Comparison of ENCODE assay signal across 1 cellular context in the genomic region with DNA sequence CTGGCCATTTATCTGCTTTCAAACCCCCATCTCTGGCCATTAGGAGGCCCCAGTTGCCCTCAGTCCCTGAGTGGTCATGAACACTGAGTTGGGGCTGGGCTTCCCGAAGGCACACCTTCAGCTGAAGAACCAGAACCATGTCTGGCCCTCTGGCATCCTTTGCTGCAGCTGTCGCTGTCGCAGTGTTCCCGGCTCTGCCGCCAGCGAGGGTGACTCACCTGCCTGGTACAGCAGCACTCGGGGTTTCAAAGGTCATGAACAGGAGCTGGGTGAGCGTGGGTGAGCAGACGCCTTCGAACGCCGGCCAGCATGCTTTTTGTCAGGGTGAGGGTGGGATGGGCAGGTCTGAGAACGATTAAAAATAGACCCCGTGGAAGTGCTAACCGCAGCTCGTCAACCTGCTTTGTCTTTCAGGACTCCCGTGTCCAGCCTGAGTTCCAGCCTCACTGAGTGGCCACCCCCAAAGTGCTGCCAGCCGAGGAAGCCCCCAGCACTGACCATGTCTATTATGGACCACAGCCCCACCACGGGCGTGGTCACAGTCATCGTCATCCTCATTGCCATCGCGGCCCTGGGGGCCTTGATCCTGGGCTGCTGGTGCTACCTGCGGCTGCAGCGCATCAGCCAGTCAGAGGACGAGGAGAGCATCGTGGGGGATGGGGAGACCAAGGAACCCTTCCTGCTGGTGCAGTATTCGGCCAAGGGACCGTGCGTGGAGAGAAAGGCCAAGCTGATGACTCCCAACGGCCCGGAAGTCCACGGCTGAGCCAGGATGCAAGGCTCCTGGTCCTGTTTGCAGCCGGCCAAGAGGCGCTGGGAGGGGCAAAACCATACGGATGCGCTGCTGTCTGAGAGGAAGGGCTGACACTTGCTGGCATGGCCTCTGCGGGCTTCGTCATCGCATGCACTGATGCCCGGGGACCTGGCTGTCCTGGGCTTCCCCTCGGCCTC.
TF ChIP-seq lines count a peak whose summit lies in the region.

No MANE protein-coding gene starts in this region.

TF ChIP-seq in HepG2, 621 proteins besides CTCF, POLR2A, EP300 and RAD21 (continued from another document and continues in another):
- TF ChIP-seq, protein P1, sequence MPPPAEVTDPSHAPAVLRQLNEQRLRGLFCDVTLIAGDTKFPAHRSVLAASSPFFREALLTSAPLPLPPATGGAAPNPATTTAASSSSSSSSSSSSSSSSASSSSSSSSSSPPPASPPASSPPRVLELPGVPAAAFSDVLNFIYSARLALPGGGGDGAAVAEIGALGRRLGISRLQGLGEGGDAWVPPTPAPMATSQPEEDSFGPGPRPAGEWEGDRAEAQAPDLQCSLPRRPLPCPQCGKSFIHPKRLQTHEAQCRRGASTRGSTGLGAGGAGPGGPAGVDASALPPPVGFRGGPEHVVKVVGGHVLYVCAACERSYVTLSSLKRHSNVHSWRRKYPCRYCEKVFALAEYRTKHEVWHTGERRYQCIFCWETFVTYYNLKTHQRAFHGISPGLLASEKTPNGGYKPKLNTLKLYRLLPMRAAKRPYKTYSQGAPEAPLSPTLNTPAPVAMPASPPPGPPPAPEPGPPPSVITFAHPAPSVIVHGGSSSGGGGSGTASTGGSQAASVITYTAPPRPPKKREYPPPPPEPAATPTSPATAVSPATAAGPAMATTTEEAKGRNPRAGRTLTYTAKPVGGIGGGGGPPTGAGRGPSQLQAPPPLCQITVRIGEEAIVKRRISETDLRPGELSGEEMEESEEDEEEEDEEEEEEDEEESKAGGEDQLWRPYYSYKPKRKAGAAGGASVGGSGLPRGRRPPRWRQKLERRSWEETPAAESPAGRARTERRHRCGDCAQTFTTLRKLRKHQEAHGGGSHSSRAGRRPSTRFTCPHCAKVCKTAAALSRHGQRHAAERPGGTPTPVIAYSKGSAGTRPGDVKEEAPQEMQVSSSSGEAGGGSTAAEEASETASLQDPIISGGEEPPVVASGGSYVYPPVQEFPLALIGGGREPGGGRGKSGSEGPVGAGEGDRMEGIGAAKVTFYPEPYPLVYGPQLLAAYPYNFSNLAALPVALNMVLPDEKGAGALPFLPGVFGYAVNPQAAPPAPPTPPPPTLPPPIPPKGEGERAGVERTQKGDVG (CRISPR knock-in tag; IDR thresholded peaks at IDR 0.05; ENCODE audit: borderline replicate concordance) = peak; percentile 64; the same call in 1 of the 2 replicates
- TF ChIP-seq TAF15 (IDR thresholded peaks at IDR 0.05; ENCODE audit: low read depth, low read length, poor library complexity, severe bottlenecking) (no peak), EZH2 (conservative IDR thresholded peaks at IDR 0.05; ENCODE audit: low read depth, low read length) (no peak), DMTF1 (CRISPR knock-in tag; IDR thresholded peaks at IDR 0.05) (no peak), TFDP2 (CRISPR knock-in tag; IDR thresholded peaks at IDR 0.05) (peak; percentile 37), ZNF33B (CRISPR knock-in tag; IDR thresholded peaks at IDR 0.05) (no peak), HMG20B (CRISPR knock-in tag; conservative IDR thresholded peaks at IDR 0.05) (no peak), ZFY (CRISPR knock-in tag; IDR thresholded peaks at IDR 0.05) (no peak), MEIS2 (CRISPR knock-in tag; IDR thresholded peaks at IDR 0.05) (no peak; the same call in 1 of the 2 replicates), PHF8 (CRISPR knock-in tag; IDR thresholded peaks at IDR 0.05) (no peak), ELF1 (CRISPR knock-in tag; IDR thresholded peaks at IDR 0.05) (peak; percentile 43; the same call in 1 of the 2 replicates), WIZ (CRISPR knock-in tag; IDR thresholded peaks at IDR 0.05) (no peak), ZFP91 (CRISPR knock-in tag; IDR thresholded peaks at IDR 0.05; ENCODE audit: borderline replicate concordance) (peak; percentile 51; the same call in 1 of the 2 replicates), SOX13 (IDR thresholded peaks at IDR 0.05) (no peak), SOX13 (CRISPR knock-in tag; conservative IDR thresholded peaks at IDR 0.05 in 1 of 2, IDR thresholded peaks at IDR 0.05 in 1 of 2) (peak in 1 of 2 experiments; percentile 22; a peak in 1 of 4 replicates), ZNF280B (CRISPR knock-in tag; IDR thresholded peaks at IDR 0.05; ENCODE audit: borderline replicate concordance) (peak; percentile 94; the same call in 1 of the 2 replicates), AHR (CRISPR knock-in tag; IDR thresholded peaks at IDR 0.05) (0 out of 2 replicates have a peak, but pooled peaks have one; percentile 72), ZNF275 (CRISPR knock-in tag; IDR thresholded peaks at IDR 0.05; ENCODE audit: borderline replicate concordance) (no peak), ERF (CRISPR knock-in tag; IDR thresholded peaks at IDR 0.05) (peak; percentile 78), SP1 (IDR thresholded peaks at IDR 0.05) (no peak), SP1 (CRISPR knock-in tag; IDR thresholded peaks at IDR 0.05) (peak; percentile 27; the same call in 1 of the 2 replicates), ARNTL (CRISPR knock-in tag; IDR thresholded peaks at IDR 0.05) (peak; percentile 68), RBFOX2 (IDR thresholded peaks at IDR 0.05; ENCODE audit: low read depth, low read length) (no peak), NFIC (IDR thresholded peaks at IDR 0.05; ENCODE audit: low read length) (no peak), GABPB1 (CRISPR knock-in tag; IDR thresholded peaks at IDR 0.05) (peak; percentile 43), HBP1 (CRISPR knock-in tag; IDR thresholded peaks at IDR 0.05; ENCODE audit: low read depth) (0 out of 2 replicates have a peak, but pooled peaks have one; percentile 68), LCORL (IDR thresholded peaks at IDR 0.05) (no peak), LCORL (CRISPR knock-in tag; IDR thresholded peaks at IDR 0.05) (no peak; the same call in 1 of the 2 replicates)
- TF ChIP-seq, protein P2, sequence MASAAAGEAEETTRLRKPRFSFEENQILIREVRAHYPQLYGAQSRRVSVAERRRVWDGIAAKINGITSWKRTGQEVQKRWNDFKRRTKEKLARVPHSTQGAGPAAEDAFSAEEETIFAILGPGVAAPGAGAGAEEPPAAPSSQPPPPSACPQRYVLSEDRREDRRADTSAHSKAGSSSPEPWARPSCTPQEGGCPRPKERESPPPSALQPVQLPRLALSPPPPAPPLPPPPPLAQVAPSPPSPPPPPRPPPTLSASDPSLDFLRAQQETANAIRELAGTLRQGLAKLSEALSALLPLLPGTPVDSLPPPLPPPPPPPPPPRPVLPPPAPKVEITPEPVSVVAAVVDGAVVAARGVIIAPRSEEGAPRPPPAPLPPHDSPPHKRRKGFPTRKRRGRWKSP (CRISPR knock-in tag; IDR thresholded peaks at IDR 0.05) = peak; percentile 77; the same call in 1 of the 2 replicates
- TF ChIP-seq, protein P3, sequence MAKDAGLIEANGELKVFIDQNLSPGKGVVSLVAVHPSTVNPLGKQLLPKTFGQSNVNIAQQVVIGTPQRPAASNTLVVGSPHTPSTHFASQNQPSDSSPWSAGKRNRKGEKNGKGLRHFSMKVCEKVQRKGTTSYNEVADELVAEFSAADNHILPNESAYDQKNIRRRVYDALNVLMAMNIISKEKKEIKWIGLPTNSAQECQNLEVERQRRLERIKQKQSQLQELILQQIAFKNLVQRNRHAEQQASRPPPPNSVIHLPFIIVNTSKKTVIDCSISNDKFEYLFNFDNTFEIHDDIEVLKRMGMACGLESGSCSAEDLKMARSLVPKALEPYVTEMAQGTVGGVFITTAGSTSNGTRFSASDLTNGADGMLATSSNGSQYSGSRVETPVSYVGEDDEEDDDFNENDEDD (CRISPR knock-in tag; IDR thresholded peaks at IDR 0.05; ENCODE audit: borderline replicate concordance) = peak; percentile 73; the same call in 1 of the 2 replicates
- TF ChIP-seq, protein P4, sequence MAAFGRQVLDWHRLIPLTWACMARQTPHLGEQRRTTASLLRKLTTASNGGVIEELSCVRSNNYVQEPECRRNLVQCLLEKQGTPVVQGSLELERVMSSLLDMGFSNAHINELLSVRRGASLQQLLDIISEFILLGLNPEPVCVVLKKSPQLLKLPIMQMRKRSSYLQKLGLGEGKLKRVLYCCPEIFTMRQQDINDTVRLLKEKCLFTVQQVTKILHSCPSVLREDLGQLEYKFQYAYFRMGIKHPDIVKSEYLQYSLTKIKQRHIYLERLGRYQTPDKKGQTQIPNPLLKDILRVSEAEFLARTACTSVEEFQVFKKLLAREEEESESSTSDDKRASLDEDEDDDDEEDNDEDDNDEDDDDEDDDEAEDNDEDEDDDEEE (CRISPR knock-in tag; IDR thresholded peaks at IDR 0.05) = no peak
- TF ChIP-seq, protein P5, sequence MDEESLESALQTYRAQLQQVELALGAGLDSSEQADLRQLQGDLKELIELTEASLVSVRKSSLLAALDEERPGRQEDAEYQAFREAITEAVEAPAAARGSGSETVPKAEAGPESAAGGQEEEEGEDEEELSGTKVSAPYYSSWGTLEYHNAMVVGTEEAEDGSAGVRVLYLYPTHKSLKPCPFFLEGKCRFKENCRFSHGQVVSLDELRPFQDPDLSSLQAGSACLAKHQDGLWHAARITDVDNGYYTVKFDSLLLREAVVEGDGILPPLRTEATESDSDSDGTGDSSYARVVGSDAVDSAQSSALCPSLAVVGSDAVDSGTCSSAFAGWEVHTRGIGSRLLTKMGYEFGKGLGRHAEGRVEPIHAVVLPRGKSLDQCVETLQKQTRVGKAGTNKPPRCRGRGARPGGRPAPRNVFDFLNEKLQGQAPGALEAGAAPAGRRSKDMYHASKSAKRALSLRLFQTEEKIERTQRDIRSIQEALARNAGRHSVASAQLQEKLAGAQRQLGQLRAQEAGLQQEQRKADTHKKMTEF (CRISPR knock-in tag; IDR thresholded peaks at IDR 0.05) = no peak
- TF ChIP-seq, protein P6, sequence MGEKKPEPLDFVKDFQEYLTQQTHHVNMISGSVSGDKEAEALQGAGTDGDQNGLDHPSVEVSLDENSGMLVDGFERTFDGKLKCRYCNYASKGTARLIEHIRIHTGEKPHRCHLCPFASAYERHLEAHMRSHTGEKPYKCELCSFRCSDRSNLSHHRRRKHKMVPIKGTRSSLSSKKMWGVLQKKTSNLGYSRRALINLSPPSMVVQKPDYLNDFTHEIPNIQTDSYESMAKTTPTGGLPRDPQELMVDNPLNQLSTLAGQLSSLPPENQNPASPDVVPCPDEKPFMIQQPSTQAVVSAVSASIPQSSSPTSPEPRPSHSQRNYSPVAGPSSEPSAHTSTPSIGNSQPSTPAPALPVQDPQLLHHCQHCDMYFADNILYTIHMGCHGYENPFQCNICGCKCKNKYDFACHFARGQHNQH (CRISPR knock-in tag; IDR thresholded peaks at IDR 0.05) = peak; percentile 14; the same call in 1 of the 2 replicates
